ENCODE assay signal across 22 cellular contexts in genomic region chr16:73504591-73504990, GRCh38.
"Had no signal": no experiment of that assay in that cellular context is flagged by ENCODE, and none has a peak within 500 bp of the region (broad histone marks: within the 10 kb centered on the region; RNA-seq: fewer than 3 reads in every experiment).

No MANE protein-coding gene starts in this region.

- H3K36me3 Mint-ChIP-seq: activated CD4-positive, alpha-beta memory T cell treated with anti-CD3 and anti-CD28 coated beads for 36 hours; activated naive CD8-positive, alpha-beta T cell treated with anti-CD3 and anti-CD28 coated beads, Interleukin-2, amount 10 ng/mL, durations not matched to agents 7 days and 5 days had no signal

- H3K27me3 Mint-ChIP-seq: activated CD4-positive, alpha-beta memory T cell treated with anti-CD3 and anti-CD28 coated beads for 36 hours; activated CD4-positive, alpha-beta T cell treated with anti-CD3 and anti-CD28 coated beads, Interleukin-2, amount 10 ng/mL, durations not matched to agents 7 days and 5 days; activated naive CD8-positive, alpha-beta T cell treated with anti-CD3 and anti-CD28 coated beads, Interleukin-2, amount 10 ng/mL, durations not matched to agents 7 days and 5 days had no signal

- H3K4me3 Mint-ChIP-seq: activated CD4-positive, alpha-beta memory T cell treated with anti-CD3 and anti-CD28 coated beads for 36 hours; activated CD4-positive, alpha-beta T cell treated with anti-CD3 and anti-CD28 coated beads, Interleukin-2, amount 10 ng/mL, durations not matched to agents 7 days and 5 days; activated naive CD8-positive, alpha-beta T cell treated with anti-CD3 and anti-CD28 coated beads, Interleukin-2, amount 10 ng/mL, durations not matched to agents 7 days and 5 days; activated T-cell treated with anti-CD3 and anti-CD28 coated beads, Interleukin-2, amount 50 U/mL, for 4 hours had no signal

- H3K9me3 Mint-ChIP-seq: activated CD4-positive, alpha-beta T cell treated with anti-CD3 and anti-CD28 coated beads, Interleukin-2, amount 10 ng/mL, durations not matched to agents 7 days and 5 days; activated naive CD8-positive, alpha-beta T cell treated with anti-CD3 and anti-CD28 coated beads, Interleukin-2, amount 10 ng/mL, durations not matched to agents 7 days and 5 days; activated T-cell treated with anti-CD3 and anti-CD28 coated beads, Interleukin-2, amount 50 U/mL, for 4 hours had no signal

- DNase-seq: activated CD4-positive, alpha-beta memory T cell treated with anti-CD3 and anti-CD28 coated beads for 36 hours; activated CD4-positive, alpha-beta T cell treated with anti-CD3 and anti-CD28 coated beads, Interleukin-2, amount 10 ng/mL, durations not matched to agents 7 days and 5 days; activated CD4-positive, CD25-positive, alpha-beta regulatory T cell; activated CD8-positive, alpha-beta memory T cell treated with anti-CD3 and anti-CD28 coated beads for 24 hours; activated naive CD4-positive, alpha-beta T cell treated with anti-CD3 and anti-CD28 coated beads, Interleukin-2, amount 50 U/mL, for 16 hours; activated naive CD8-positive, alpha-beta T cell treated with anti-CD3 and anti-CD28 coated beads, Interleukin-2, amount 10 ng/mL, durations not matched to agents 7 days and 5 days; activated T-cell treated with anti-CD3 and anti-CD28 coated beads, Interleukin-2, amount 50 U/mL, for 4 hours; adrenal gland; Karpas-422; MM.1S; NCI-H1105; NCI-H1436; NCI-H1694 treated with DMSO at 0.1 percent for 48 hours; NCI-H2029 treated with DMSO at 0.1 percent for 48 hours; NCI-H226; NCI-H526; Peyer's patch; SIG-M5; T-helper 1 cell had no signal

- H3K4me3 ChIP-seq: adrenal gland, K562, Peyer's patch, SK-N-MC had no signal

- H3K4me1 ChIP-seq: Peyer's patch had no signal

- H3K27me3 ChIP-seq: adrenal gland, Peyer's patch had no signal

- H3K36me3 ChIP-seq: adrenal gland, Peyer's patch had no signal

- H3K27ac Mint-ChIP-seq: activated CD4-positive, alpha-beta memory T cell treated with anti-CD3 and anti-CD28 coated beads for 36 hours; activated CD4-positive, alpha-beta T cell treated with anti-CD3 and anti-CD28 coated beads, Interleukin-2, amount 10 ng/mL, durations not matched to agents 7 days and 5 days; activated naive CD8-positive, alpha-beta T cell treated with anti-CD3 and anti-CD28 coated beads, Interleukin-2, amount 10 ng/mL, durations not matched to agents 7 days and 5 days had no signal

- H3K27ac ChIP-seq: adrenal gland, Peyer's patch, SK-N-MC, VCaP had no signal

- ATAC-seq: activated T-cell treated with anti-CD3 and anti-CD28 coated beads, Interleukin-2, amount 50 U/mL, for 4 hours; K562 had no signal

- H3K4me1 Mint-ChIP-seq: activated CD4-positive, alpha-beta T cell treated with anti-CD3 and anti-CD28 coated beads, Interleukin-2, amount 10 ng/mL, durations not matched to agents 7 days and 5 days; activated naive CD8-positive, alpha-beta T cell treated with anti-CD3 and anti-CD28 coated beads, Interleukin-2, amount 10 ng/mL, durations not matched to agents 7 days and 5 days had no signal
